ENCODE assay signal across 1 cellular context in the genomic region with DNA sequence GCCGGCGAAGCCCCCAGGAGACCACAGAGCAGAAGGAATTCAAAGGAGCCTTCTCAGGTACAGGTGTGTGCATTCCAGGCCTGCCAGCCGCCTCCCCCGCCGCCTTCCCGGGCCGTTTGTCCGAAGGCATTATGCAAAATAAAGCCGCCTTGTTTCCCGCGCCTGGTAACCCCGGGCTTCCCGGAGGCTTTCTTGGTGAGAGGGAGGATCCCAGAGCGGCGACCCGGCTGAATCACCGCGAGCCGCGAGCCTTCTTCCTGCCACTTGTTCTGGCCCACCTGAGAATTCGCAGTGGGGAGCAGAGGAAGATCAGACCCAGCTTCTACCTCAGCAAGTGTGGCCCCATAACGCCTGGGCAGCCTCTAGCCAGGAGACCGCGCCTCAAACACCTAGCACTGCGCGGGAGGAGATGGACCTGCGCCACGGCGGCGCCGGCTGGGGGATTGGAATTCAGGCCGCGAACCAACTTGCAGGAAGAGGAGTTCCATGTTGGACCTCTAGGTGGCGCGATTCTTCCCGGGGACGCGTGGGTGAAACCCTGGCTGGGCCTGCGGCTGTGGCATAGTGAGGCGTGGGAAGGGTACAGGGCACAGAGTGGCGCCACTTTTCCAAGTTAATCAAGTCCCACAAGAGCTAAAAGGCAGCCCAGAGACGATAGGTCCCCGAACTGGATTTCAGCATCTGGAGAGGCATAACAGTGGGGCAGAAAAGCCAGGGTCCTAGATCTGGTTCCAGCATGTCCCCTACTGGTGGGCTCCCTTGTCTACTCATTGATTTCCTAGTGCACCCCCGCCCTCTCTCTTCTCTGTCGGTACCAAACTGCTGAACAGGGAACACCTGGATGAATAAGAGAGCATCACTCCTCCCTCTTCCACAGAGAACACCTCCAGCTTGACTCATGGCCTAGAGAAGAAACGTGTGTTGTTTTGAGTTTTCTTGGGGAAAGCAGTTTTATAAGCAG.
A peak's percentile ranks its signal among the peaks of the same experiment; 100 is the strongest.
TF ChIP-seq lines count a peak whose summit lies in the region.

No MANE protein-coding gene starts in this region.

TF ChIP-seq in HEK293, 187 proteins besides CTCF, POLR2A, EP300 and RAD21 (continued from another document and continues in another):
- TF ChIP-seq, protein P1, sequence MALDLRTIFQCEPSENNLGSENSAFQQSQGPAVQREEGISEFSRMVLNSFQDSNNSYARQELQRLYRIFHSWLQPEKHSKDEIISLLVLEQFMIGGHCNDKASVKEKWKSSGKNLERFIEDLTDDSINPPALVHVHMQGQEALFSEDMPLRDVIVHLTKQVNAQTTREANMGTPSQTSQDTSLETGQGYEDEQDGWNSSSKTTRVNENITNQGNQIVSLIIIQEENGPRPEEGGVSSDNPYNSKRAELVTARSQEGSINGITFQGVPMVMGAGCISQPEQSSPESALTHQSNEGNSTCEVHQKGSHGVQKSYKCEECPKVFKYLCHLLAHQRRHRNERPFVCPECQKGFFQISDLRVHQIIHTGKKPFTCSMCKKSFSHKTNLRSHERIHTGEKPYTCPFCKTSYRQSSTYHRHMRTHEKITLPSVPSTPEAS (tag by site-specific recombination; IDR thresholded peaks at IDR 0.05): no peak
- TF ChIP-seq ZFHX2 (tag by site-specific recombination; conservative IDR thresholded peaks at IDR 0.05) (peak; percentile 80), SP2 (tag by site-specific recombination; IDR thresholded peaks at IDR 0.05) (no peak), ZBTB49 (tag by site-specific recombination; IDR thresholded peaks at IDR 0.05; ENCODE audit: low read depth) (no peak), KLF9 (tag by site-specific recombination; IDR thresholded peaks at IDR 0.05; ENCODE audit: low read depth) (no peak), ZEB2 (tag by site-specific recombination; IDR thresholded peaks at IDR 0.05) (peak; percentile 49; the same call in 1 of the 2 replicates), ZNF366 (tag by site-specific recombination; conservative IDR thresholded peaks at IDR 0.05) (no peak), ZNF169 (tag by site-specific recombination; IDR thresholded peaks at IDR 0.05) (no peak), ZNF324 (tag by site-specific recombination; IDR thresholded peaks at IDR 0.05) (no peak), ZNF768 (tag by site-specific recombination; IDR thresholded peaks at IDR 0.05) (no peak), ZNF335 (tag by site-specific recombination; conservative IDR thresholded peaks at IDR 0.05) (peak; percentile 69), ZNF629 (tag by site-specific recombination; IDR thresholded peaks at IDR 0.05) (no peak), ZNF837 (tag by site-specific recombination; IDR thresholded peaks at IDR 0.05) (no peak), ZNF558 (tag by site-specific recombination; IDR thresholded peaks at IDR 0.05) (no peak), SP7 (tag by site-specific recombination; IDR thresholded peaks at IDR 0.05) (0 out of 2 replicates have a peak, but pooled peaks have one; percentile 29), ZNF221 (tag by site-specific recombination; IDR thresholded peaks at IDR 0.05; ENCODE audit: borderline replicate concordance) (no peak), OSR2 (tag by site-specific recombination; IDR thresholded peaks at IDR 0.05) (no peak), ZNF341 (tag by site-specific recombination; IDR thresholded peaks at IDR 0.05; ENCODE audit: low read depth) (no peak), ZNF785 (tag by site-specific recombination; IDR thresholded peaks at IDR 0.05) (no peak), PRDM2 (tag by site-specific recombination; IDR thresholded peaks at IDR 0.05; ENCODE audit: borderline replicate concordance) (no peak), ZNF518A (tag by site-specific recombination; conservative IDR thresholded peaks at IDR 0.05; ENCODE audit: low read depth) (no peak), ZNF449 (tag by site-specific recombination; IDR thresholded peaks at IDR 0.05) (no peak), ZNF501 (tag by site-specific recombination; IDR thresholded peaks at IDR 0.05) (no peak), BCL11A (tag by site-specific recombination; IDR thresholded peaks at IDR 0.05; ENCODE audit: low read depth) (no peak), ZFP69B (tag by site-specific recombination; IDR thresholded peaks at IDR 0.05) (no peak), ZNF138 (tag by site-specific recombination; IDR thresholded peaks at IDR 0.05; ENCODE audit: borderline replicate concordance) (no peak), ZBTB11 (tag by site-specific recombination; conservative IDR thresholded peaks at IDR 0.05; ENCODE audit: low read depth) (no peak), ZNF777 (tag by site-specific recombination; IDR thresholded peaks at IDR 0.05; ENCODE audit: borderline replicate concordance) (no peak), ZNF658 (tag by site-specific recombination; IDR thresholded peaks at IDR 0.05) (no peak), ZNF274 (IDR thresholded peaks at IDR 0.05; ENCODE audit: low read length) (no peak), ZNF274 (tag by site-specific recombination; IDR thresholded peaks at IDR 0.05; ENCODE audit: borderline replicate concordance) (no peak)
